Comparison of ENCODE assay signal across 7 cellular contexts in genomic region chr20:12129114-12129513, GRCh38.
DNase-seq lines count a peak whose midpoint lies in the region; TF ChIP-seq lines count a peak whose summit lies in the region.
"Not testable (repeated sequence)": the region's sequence is repeated elsewhere in the genome, so short reads cannot be mapped to it uniquely, and the experiment has no call there.

No MANE protein-coding gene starts in this region.

- TF ChIP-seq CTCF in H9 (conservative IDR thresholded peaks at IDR 0.05); colonic mucosa (IDR thresholded peaks at IDR 0.05); nephron progenitor cell (IDR thresholded peaks at IDR 0.05): not testable (repeated sequence)

- not testable (repeated sequence) for H2AK5ac ChIP-seq in H9 (ENCODE audit: insufficient read length, low read length)

- not testable (repeated sequence) for H3K36me3 Mint-ChIP-seq in H9 (ENCODE audit: insufficient read depth in 1 of 3, low read depth in 3 of 3); nephron progenitor cell (ENCODE audit: low read depth)

- H2BK20ac ChIP-seq in H9 (ENCODE audit: low read depth, low read length, poor library complexity, severe bottlenecking): not testable (repeated sequence)

- not testable (repeated sequence) for H3K23ac ChIP-seq in H9 (ENCODE audit: insufficient read length, low read depth, low read length)

- H4K91ac ChIP-seq in H9 (ENCODE audit: insufficient read length, low read depth, low read length): not testable (repeated sequence)

- not testable (repeated sequence) for H3T11ph ChIP-seq in H9 (ENCODE audit: low read length)

- not testable (repeated sequence) for H3K9me3 ChIP-seq in H9 (ENCODE audit: control insufficient read depth, low read depth, low read length); colonic mucosa; iPS-15b (ENCODE audit: control insufficient read depth, insufficient read depth, low read length); iPS-20b (ENCODE audit: insufficient read depth, low read depth, low read length)

- not testable (repeated sequence) for H3K79me1 ChIP-seq in H9 (ENCODE audit: insufficient read depth, low read depth, low read length, poor library complexity, severe bottlenecking)

- no CpG with 5 or more reads among the region's 13 CpGs for WGBS in H9 (ENCODE audit: extremely low coverage, insufficient read length, low lambda C conversion rate)

- not testable (repeated sequence) for H4K8ac ChIP-seq in H9 (replicated peaks; ENCODE audit: insufficient read length, low read depth, low read length)

- H2AFZ ChIP-seq in H9 (ENCODE audit: low read length): not testable (repeated sequence)

- not testable (repeated sequence) for H3K4me1 Mint-ChIP-seq in H9
- H3K4me1 Mint-ChIP-seq in nephron progenitor cell: peaks cover 12% of the 10 kb centered on the region

- not testable (repeated sequence) for H3K79me2 ChIP-seq in H9 (ENCODE audit: insufficient read depth, low read length)

- not testable (repeated sequence) for H3K4me1 ChIP-seq in H9 (ENCODE audit: insufficient read depth, low read length); colonic mucosa; iPS-15b (ENCODE audit: control insufficient read depth, insufficient read depth, low read length); iPS-20b (ENCODE audit: insufficient read depth, low read length)

- H3K27ac Mint-ChIP-seq in H9: peak overlapping the region in 2 of 3 experiments; percentile 94 to 95; a peak in 4 of 7 replicates
- not testable (repeated sequence) for H3K27ac Mint-ChIP-seq in nephron progenitor cell

- H3K27me3 ChIP-seq in H9 (ENCODE audit: insufficient read depth, low read length); colonic mucosa; iPS-15b (ENCODE audit: control insufficient read depth, insufficient read depth, low read length); iPS-20b (ENCODE audit: insufficient read depth, low read length): not testable (repeated sequence)

- DNase-seq in ELF-1 (ENCODE audit: low read depth, low spot score) (peak; percentile 33), NCI-H1105 (lab: John Stamatoyannopoulos, UW) (peak; percentile 25), colonic mucosa (peak; percentile 33), nephron progenitor cell (peak; percentile 9)
- DNase-seq in H9: not testable (repeated sequence)

- H4K5ac ChIP-seq in H9 (ENCODE audit: insufficient read length, low read depth, low read length): not testable (repeated sequence)

- not testable (repeated sequence) for H2BK15ac ChIP-seq in H9 (ENCODE audit: low read depth, low read length)

- not testable (repeated sequence) for H3K4me3 ChIP-seq in colonic mucosa
- peak overlapping the region; percentile 48 for H3K4me3 ChIP-seq in iPS-15b (ENCODE audit: low read depth, low read length)
- peak overlapping the region; percentile 47; the same call in 1 of the 2 replicates for H3K4me3 ChIP-seq in iPS-20b (ENCODE audit: low read length)

- H3K4me3 Mint-ChIP-seq in H9: peak overlapping the region; percentile 45 to 53; a peak in 3 of 5 replicates
- H3K4me3 Mint-ChIP-seq in nephron progenitor cell: not testable (repeated sequence)

- not testable (repeated sequence) for H3K27me3 Mint-ChIP-seq in H9 (ENCODE audit: low read depth); nephron progenitor cell (ENCODE audit: low read depth, poor library complexity)

- not testable (repeated sequence) for H3K9ac ChIP-seq in H9 (ENCODE audit: extremely low read depth, insufficient read length, low read length); colonic mucosa (ENCODE audit: low read depth in 2 of 2, low read length in 2 of 2); iPS-15b (ENCODE audit: low read depth, low read length); iPS-20b (ENCODE audit: low read depth, low read length)

- not testable (repeated sequence) for H3K18ac ChIP-seq in H9 (ENCODE audit: insufficient read length, low read depth, low read length)

- H3K27ac ChIP-seq in H9 (ENCODE audit: insufficient read length, low read depth, low read length); colonic mucosa; iPS-20b (ENCODE audit: low read length): not testable (repeated sequence)

- not testable (repeated sequence) for H3K9me3 Mint-ChIP-seq in H9
- H3K9me3 Mint-ChIP-seq in nephron progenitor cell: peaks cover 34% of the 10 kb centered on the region

- H3K56ac ChIP-seq in H9 (ENCODE audit: insufficient read length, low read depth, low read length): not testable (repeated sequence)

- not testable (repeated sequence) for H4K20me1 ChIP-seq in H9 (ENCODE audit: control insufficient read depth, insufficient read depth, insufficient read length)

- not testable (repeated sequence) for H2BK5ac ChIP-seq in H9 (ENCODE audit: insufficient read length, low read length)

- intact Hi-C loops in colonic mucosa (cut with DNase I): not testable (repeated sequence)

- H3K4ac ChIP-seq in H9 (ENCODE audit: low read depth, low read length): not testable (repeated sequence)

- H3K36me3 ChIP-seq in colonic mucosa; iPS-15b (ENCODE audit: control insufficient read depth, insufficient read depth, low read length); iPS-20b (ENCODE audit: insufficient read depth, low read depth, low read length): not testable (repeated sequence)

- not testable (repeated sequence) for H3K23me2 ChIP-seq in H9 (ENCODE audit: insufficient read length, low read depth, low read length, poor library complexity, severe bottlenecking)

- H3K4me2 ChIP-seq in H9 (ENCODE audit: insufficient read depth, insufficient read length, low read length): not testable (repeated sequence)

- H2BK120ac ChIP-seq in H9 (ENCODE audit: low read depth, low read length, poor library complexity, severe bottlenecking): not testable (repeated sequence)

- H2BK12ac ChIP-seq in H9 (ENCODE audit: insufficient read length, low read depth, low read length): not testable (repeated sequence)

- not testable (repeated sequence) for H3K14ac ChIP-seq in H9 (ENCODE audit: insufficient read depth, low read length)
